22 cellular contexts compared by ENCODE assay signal in the genomic region with DNA sequence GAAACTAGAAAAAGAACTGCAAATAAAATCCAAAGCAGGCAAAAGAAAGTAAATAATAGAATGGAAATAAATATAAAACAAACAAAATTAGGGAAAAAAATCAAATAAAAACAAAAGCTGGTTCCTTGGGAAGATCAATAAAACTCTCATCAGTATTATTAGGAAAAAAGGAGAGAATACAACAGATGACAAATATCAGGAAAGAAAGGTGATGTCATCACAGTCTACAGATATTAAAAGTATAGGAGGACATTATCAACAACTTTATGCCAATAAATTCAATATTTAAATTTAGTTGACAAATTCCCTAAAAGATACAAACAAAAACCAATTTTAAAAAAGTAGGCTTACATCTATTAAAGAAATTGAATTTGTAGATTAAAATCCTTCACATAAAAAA.
"Had no signal": no experiment of that assay in that cellular context is flagged by ENCODE, and none has a peak within 500 bp of the region (broad histone marks: within the 10 kb centered on the region; RNA-seq: fewer than 3 reads in every experiment).

No MANE protein-coding gene starts in this region.

- H3K27ac ChIP-seq: KMS-11, SJSA1, SK-N-MC had no signal

- H3K36me3 ChIP-seq: SJSA1 had no signal

- H3K27me3 ChIP-seq: SJSA1 had no signal

- H3K4me3 ChIP-seq: K562, SJSA1, SK-N-MC had no signal

- H3K4me1 ChIP-seq: SJSA1 had no signal

- DNase-seq: Kasumi-1, MM.1S, NCI-H1092 treated with DMSO at 0.1 percent for 48 hours, NCI-H1436, NCI-H187, NCI-H2029, NCI-H2081 treated with DMSO at 0.1 percent for 48 hours, NCI-H2171, NCI-H226, NCI-H446, NCI-H510A, NCI-H524 treated with DMSO at 0.1 percent for 48 hours, NCI-H774, Right ventricle myocardium superior, RPMI8226, SIG-M5 had no signal

- H3K9me3 ChIP-seq: SJSA1 had no signal

- FAIRE-seq: K562, RCC 7860 had no signal

- ATAC-seq: K562 had no signal

- H3K27me3 Mint-ChIP-seq: IgD-negative memory B cell had no signal

- H3K27ac Mint-ChIP-seq: IgD-negative memory B cell had no signal
